27 cellular contexts compared by ENCODE assay signal in the genomic region with DNA sequence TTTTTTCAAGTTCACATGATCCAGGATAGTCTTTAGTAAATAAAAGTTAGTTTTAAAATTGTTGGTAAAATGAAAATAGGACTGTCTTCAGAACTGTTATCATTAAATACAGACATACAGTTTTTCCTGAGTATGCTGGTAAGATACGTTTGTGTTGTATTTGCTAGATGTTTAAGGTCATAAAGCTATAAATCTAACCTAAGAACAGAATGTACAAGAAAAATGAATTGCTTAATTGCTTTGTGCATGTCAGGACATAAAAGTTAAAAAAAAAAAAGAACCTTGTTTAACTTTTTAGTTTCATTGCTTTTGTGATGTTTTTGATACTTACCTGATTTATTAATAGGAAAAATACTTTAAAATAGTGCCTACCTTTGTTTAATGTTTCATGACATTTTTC. TPM values are rescaled to one million over a fixed set of nuclear protein-coding genes. Genes with fewer than 3 reads are reported as not detected.
"Had no signal": no experiment of that assay in that cellular context is flagged by ENCODE, and none has a peak within 500 bp of the region (broad histone marks: within the 10 kb centered on the region; RNA-seq: fewer than 3 reads in every experiment).

No MANE protein-coding gene starts in this region.

- ATAC-seq: activated T-helper 17 cell treated with anti-CD3 and anti-CD28 coated beads, Interleukin-2, amount 50 U/mL, for 72 hours; PC-3; Right ventricle myocardium inferior had no signal

- H3K27ac Mint-ChIP-seq: activated CD4-positive, alpha-beta memory T cell treated with anti-CD3 and anti-CD28 coated beads for 36 hours; activated CD4-positive, alpha-beta T cell treated with anti-CD3 and anti-CD28 coated beads, Interleukin-2, amount 10 ng/mL, durations not matched to agents 7 days and 5 days; activated naive CD4-positive, alpha-beta T cell treated with anti-CD3 and anti-CD28 coated beads for 36 hours; activated naive CD8-positive, alpha-beta T cell; activated T-helper 17 cell treated with anti-CD3 and anti-CD28 coated beads, Interleukin-2, amount 50 U/mL, for 72 hours had no signal

- H3K9ac ChIP-seq: SK-N-SH had no signal

- DNase-seq: activated CD4-positive, alpha-beta memory T cell treated with anti-CD3 and anti-CD28 coated beads for 36 hours; activated CD4-positive, alpha-beta T cell treated with anti-CD3 and anti-CD28 coated beads, Interleukin-2, amount 10 ng/mL, durations not matched to agents 7 days and 5 days; activated CD4-positive, CD25-positive, alpha-beta regulatory T cell; activated CD8-positive, alpha-beta memory T cell treated with anti-CD3 and anti-CD28 coated beads for 24 hours; activated gamma-delta T cell; activated naive CD4-positive, alpha-beta T cell treated with anti-CD3 and anti-CD28 coated beads for 36 hours; activated T-cell treated with anti-CD3 and anti-CD28 coated beads for 4 hours; activated T-cell treated with anti-CD3 and anti-CD28 coated beads, Interleukin-2, amount 50 U/mL, for 48 hours; anterior cingulate cortex; MM.1S; NCI-H1105; NCI-H1436; NCI-H1694 treated with DMSO at 0.1 percent for 48 hours; NCI-H2029 treated with DMSO at 0.1 percent for 48 hours; NCI-H510A treated with DMSO at 0.1 percent for 48 hours; NCI-H69; PC-3; SJCRH30; SK-N-SH; T-helper 1 cell had no signal

- H3K27ac ChIP-seq: SJCRH30, VCaP had no signal

- H3K4me3 Mint-ChIP-seq: activated CD4-positive, alpha-beta memory T cell treated with anti-CD3 and anti-CD28 coated beads for 36 hours; activated CD4-positive, alpha-beta T cell treated with anti-CD3 and anti-CD28 coated beads, Interleukin-2, amount 10 ng/mL, durations not matched to agents 7 days and 5 days; activated naive CD4-positive, alpha-beta T cell treated with anti-CD3 and anti-CD28 coated beads for 36 hours; activated naive CD8-positive, alpha-beta T cell; activated T-helper 17 cell treated with anti-CD3 and anti-CD28 coated beads, Interleukin-2, amount 50 U/mL, for 72 hours had no signal

- H3K9me3 ChIP-seq: SJCRH30, SK-N-SH had no signal

- H3K36me3 ChIP-seq: SJCRH30 had no signal

- H3K4me3 ChIP-seq: SJCRH30 had no signal

- H3K4me2 ChIP-seq: SK-N-SH had no signal

- H3K4me1 Mint-ChIP-seq: activated CD4-positive, alpha-beta T cell treated with anti-CD3 and anti-CD28 coated beads, Interleukin-2, amount 10 ng/mL, durations not matched to agents 7 days and 5 days; activated T-helper 17 cell treated with anti-CD3 and anti-CD28 coated beads, Interleukin-2, amount 50 U/mL, for 72 hours had no signal

- H3K36me3 Mint-ChIP-seq: activated CD4-positive, alpha-beta memory T cell treated with anti-CD3 and anti-CD28 coated beads for 36 hours; activated naive CD8-positive, alpha-beta T cell had no signal

- H3K9me3 Mint-ChIP-seq: activated CD4-positive, alpha-beta memory T cell treated with anti-CD3 and anti-CD28 coated beads for 36 hours; activated CD4-positive, alpha-beta T cell treated with anti-CD3 and anti-CD28 coated beads, Interleukin-2, amount 10 ng/mL, durations not matched to agents 7 days and 5 days; activated naive CD4-positive, alpha-beta T cell treated with anti-CD3 and anti-CD28 coated beads for 36 hours; activated T-helper 17 cell treated with anti-CD3 and anti-CD28 coated beads, Interleukin-2, amount 50 U/mL, for 72 hours had no signal

- H3K4me1 ChIP-seq: SJCRH30 had no signal

- H3K27me3 Mint-ChIP-seq: activated CD4-positive, alpha-beta memory T cell treated with anti-CD3 and anti-CD28 coated beads for 36 hours; activated naive CD8-positive, alpha-beta T cell had no signal

RNA-seq across cellular contexts. Expression of a gene that starts 29.2 kb away (rescaled TPM):
- total RNA-seq: cardiac septum; Right ventricle myocardium inferior; T-helper 2 cell treated with Interferon-gamma antibody and Interleukin-4, amounts not matched to agents 100 ng/mL and 5 ng/mL, for 36 hours had no signal

RNA-seq across cellular contexts. Expression of a gene that starts 31.5 kb away (rescaled TPM):
- total RNA-seq: activated CD4-positive, alpha-beta memory T cell treated with anti-CD3 and anti-CD28 coated beads for 36 hours; activated CD4-positive, alpha-beta T cell treated with anti-CD3 and anti-CD28 coated beads, Interleukin-2, amount 10 ng/mL, durations not matched to agents 7 days and 5 days; activated naive CD4-positive, alpha-beta T cell treated with anti-CD3 and anti-CD28 coated beads for 36 hours; activated T-helper 17 cell treated with anti-CD3 and anti-CD28 coated beads, Interleukin-2, amount 50 U/mL, for 72 hours; cardiac septum; Right ventricle myocardium inferior; RPMI7951; SJCRH30; T-helper 2 cell treated with Interferon-gamma antibody and Interleukin-4, amounts not matched to agents 100 ng/mL and 5 ng/mL, for 36 hours had no signal

RNA-seq across cellular contexts. Expression of a gene that starts 59.4 kb away (rescaled TPM):
- total RNA-seq: activated CD4-positive, alpha-beta memory T cell treated with anti-CD3 and anti-CD28 coated beads for 36 hours; activated CD4-positive, alpha-beta T cell treated with anti-CD3 and anti-CD28 coated beads, Interleukin-2, amount 10 ng/mL, durations not matched to agents 7 days and 5 days; activated naive CD4-positive, alpha-beta T cell treated with anti-CD3 and anti-CD28 coated beads for 36 hours; activated T-helper 17 cell treated with anti-CD3 and anti-CD28 coated beads, Interleukin-2, amount 50 U/mL, for 72 hours; cardiac septum; PC-3; Right ventricle myocardium inferior; RPMI7951; SJCRH30; T-helper 2 cell treated with Interferon-gamma antibody and Interleukin-4, amounts not matched to agents 100 ng/mL and 5 ng/mL, for 36 hours had no signal
